Comparison of ENCODE assay signal across 16 cellular contexts in genomic region chr4:123547167-123547817, GRCh38.
DNase-seq lines count a peak whose midpoint lies in the region; ATAC-seq, FAIRE-seq and TF ChIP-seq lines count a peak whose summit lies in the region.
"Had no signal": no experiment of that assay in that cellular context is flagged by ENCODE, and none has a peak within 500 bp of the region (broad histone marks: within the 10 kb centered on the region; RNA-seq: fewer than 3 reads in every experiment).

No MANE protein-coding gene starts in this region.

- H2AK5ac ChIP-seq in mesenchymal stem cell (ENCODE audit: low read length, severe bottlenecking): peak overlapping the region; percentile 57

- H3K27me3 ChIP-seq in duodenal mucosa (ENCODE audit: control insufficient read depth in 1 of 2, insufficient read depth in 2 of 2, low read length in 2 of 2) (no peaks in the 10 kb centered on the region), mesenchymal stem cell (ENCODE audit: control insufficient read depth in 1 of 2, insufficient read depth in 1 of 2, low read length in 2 of 2) (no peaks in the 10 kb centered on the region)
- H3K27me3 ChIP-seq: sigmoid colon had no signal

- DNase-seq in COLO668 (lab: John Stamatoyannopoulos, UW; ENCODE audit: unreplicated experiment): peak; percentile 77
- peak; percentile 68 for DNase-seq in NCI-H146 treated with DMSO at 0.1 percent for 48 hours (lab: John Stamatoyannopoulos, UW; ENCODE audit: unreplicated experiment)
- DNase-seq in mesenchymal stem cell: no peak
- DNase-seq in middle frontal gyrus (ENCODE audit: extremely low spot score, low spot score): no peak
- DNase-seq in NK-92 treated with Interleukin-12 subunit alpha and Interleukin-12 subunit beta, amount 100 ng/mL, for 24 hours (lab: John Stamatoyannopoulos, UW): no peak
- no peak for DNase-seq in D721Med (ENCODE audit: insufficient read length, low spot score)
- DNase-seq: ACHN; activated CD4-positive, alpha-beta memory T cell treated with anti-CD3 and anti-CD28 coated beads, Interleukin-2, amount 10 ng/mL, durations not matched to agents 7 days and 5 days; activated naive CD8-positive, alpha-beta T cell treated with anti-CD3 and anti-CD28 coated beads, Interleukin-2, amount 10 ng/mL, durations not matched to agents 7 days and 5 days; effector memory CD8-positive, alpha-beta T cell; NCI-H1417 treated with DMSO at 0.1 percent for 48 hours; sigmoid colon had no signal

- no peaks in the 10 kb centered on the region for H3K79me1 ChIP-seq in mesenchymal stem cell (replicated peaks; ENCODE audit: low read length, poor library complexity, severe bottlenecking)

- H3K9ac ChIP-seq in duodenal mucosa (ENCODE audit: low read depth in 1 of 2, low read length in 2 of 2) (peak overlapping the region in 1 of 2 donors; percentile 30), mesenchymal stem cell (ENCODE audit: low read length) (no peak overlapping the region)

- H3K4me2 ChIP-seq in mesenchymal stem cell (ENCODE audit: low read length, poor library complexity, severe bottlenecking): no peak overlapping the region

- H3K4me1 ChIP-seq in duodenal mucosa (ENCODE audit: control insufficient read depth in 1 of 2, insufficient read depth in 2 of 2, low read length in 2 of 2): peaks cover 15 to 29% of the 10 kb centered on the region in 2 donors
- H3K4me1 ChIP-seq in mesenchymal stem cell (ENCODE audit: control insufficient read depth, insufficient read depth, low read depth, low read length): peaks cover 8% of the 10 kb centered on the region
- H3K4me1 ChIP-seq: sigmoid colon had no signal

- peak overlapping the region in 1 of 2 experiments; percentile 60 for H2BK12ac ChIP-seq in mesenchymal stem cell (ENCODE audit: low read length in 2 of 2)

- no peak overlapping the region for H3K14ac ChIP-seq in mesenchymal stem cell (ENCODE audit: low read length in 2 of 2)

- no peak for ATAC-seq in GM21360 (IDR thresholded peaks at IDR 0.05; ENCODE audit: unreplicated experiment)
- ATAC-seq: effector memory CD8-positive, alpha-beta T cell; SK-N-SH treated with all-trans-retinoic acid at 6 μM for 48 hours had no signal

- 63% methylated on average over 25 of the region's 25 CpGs for WGBS in mesenchymal stem cell

- H2BK15ac ChIP-seq in mesenchymal stem cell (ENCODE audit: low read depth, poor library complexity, severe bottlenecking): no peak overlapping the region

- H4K91ac ChIP-seq in mesenchymal stem cell (ENCODE audit: low read length): no peak overlapping the region

- no peak overlapping the region for H3K4ac ChIP-seq in mesenchymal stem cell (ENCODE audit: low read depth in 1 of 2, low read length in 2 of 2)

- H3K23ac ChIP-seq in mesenchymal stem cell (ENCODE audit: low read length in 2 of 2): peak overlapping the region in 1 of 2 experiments; percentile 68

- H2BK5ac ChIP-seq in mesenchymal stem cell (ENCODE audit: low read depth, low read length, poor library complexity, severe bottlenecking): no peak overlapping the region

- H2AFZ ChIP-seq in mesenchymal stem cell (ENCODE audit: low read depth, low read length): no peak overlapping the region

- H4K8ac ChIP-seq in mesenchymal stem cell (ENCODE audit: low read length): no peak overlapping the region

- H2BK120ac ChIP-seq in mesenchymal stem cell (ENCODE audit: low read depth, low read length): no peak overlapping the region

- FAIRE-seq in D721Med (lab: Jason Lieb, UNC): no peak
- FAIRE-seq: islet of Langerhans had no signal

- H3K27ac ChIP-seq in duodenal mucosa (ENCODE audit: low read depth, low read length): no peak overlapping the region
- no peak overlapping the region for H3K27ac ChIP-seq in mesenchymal stem cell (ENCODE audit: low read length, poor library complexity, severe bottlenecking)
- H3K27ac ChIP-seq: sigmoid colon had no signal

- peak overlapping the region; percentile 5 to 61 for H3K18ac ChIP-seq in mesenchymal stem cell (ENCODE audit: low read depth in 1 of 2, low read length in 2 of 2)

- H3K4me3 ChIP-seq in duodenal mucosa (ENCODE audit: low read depth in 1 of 2, low read length in 2 of 2) (peak overlapping the region; percentile 33 to 41), mesenchymal stem cell (ENCODE audit: insufficient read depth in 1 of 2, low read depth in 1 of 2, low read length in 2 of 2) (no peak overlapping the region)
- H3K4me3 ChIP-seq: sigmoid colon had no signal

- no peak for TF ChIP-seq CTCF in D721Med (IDR thresholded peaks at IDR 0.05; ENCODE audit: insufficient read depth, missing control alignments)

- no peaks in the 10 kb centered on the region for H3K36me3 ChIP-seq in duodenal mucosa (ENCODE audit: control insufficient read depth in 1 of 2, insufficient read depth in 2 of 2, low read length in 2 of 2)
- H3K36me3 ChIP-seq in mesenchymal stem cell (ENCODE audit: control insufficient read depth in 1 of 2, insufficient read depth in 2 of 2, low read depth in 1 of 2, low read length in 2 of 2): no peaks in the 10 kb centered on the region
- H3K36me3 ChIP-seq: sigmoid colon had no signal

- H3K9me3 ChIP-seq in duodenal mucosa (ENCODE audit: control insufficient read depth in 1 of 2, low read length in 2 of 2) (peaks cover 0 to 2% of the 10 kb centered on the region in 2 donors), mesenchymal stem cell (ENCODE audit: control insufficient read depth, low read length) (no peaks in the 10 kb centered on the region)
- H3K9me3 ChIP-seq: sigmoid colon had no signal

Comparison
In these comparisons a context has a peak if more than half of its experiments do, and no peak if none do; other contexts are left out.
1. DNase-seq: peak in COLO668 (single experiment) and NCI-H146 treated with DMSO at 0.1 percent for 48 hours (single experiment); none in mesenchymal stem cell (single experiment), middle frontal gyrus (single experiment), NK-92 treated with Interleukin-12 subunit alpha and Interleukin-12 subunit beta, amount 100 ng/mL, for 24 hours (single experiment) and D721Med (single experiment).
2. H3K4me3 ChIP-seq: peak in duodenal mucosa (2 of 2); none in mesenchymal stem cell (0 of 2).